Comparison of ENCODE assay signal across 25 cellular contexts in genomic region chr10:98411166-98411565, GRCh38.
"Had no signal": no experiment of that assay in that cellular context is flagged by ENCODE, and none has a peak within 500 bp of the region (broad histone marks: within the 10 kb centered on the region; RNA-seq: fewer than 3 reads in every experiment).

No MANE protein-coding gene starts in this region.

- H3K27ac ChIP-seq: brain microvascular endothelial cell, dorsolateral prefrontal cortex, VCaP had no signal

- ATAC-seq: activated CD4-positive, CD25-positive, alpha-beta regulatory T cell treated with anti-CD3 and anti-CD28 coated beads, Interleukin-2, amount 50 U/mL, for 24 hours; activated CD8-positive, alpha-beta memory T cell treated with anti-CD3 and anti-CD28 coated beads, Interleukin-2, amount 10 ng/mL, durations not matched to agents 7 days and 5 days; activated CD8-positive, alpha-beta T cell treated with anti-CD3 and anti-CD28 coated beads for 36 hours; effector memory CD8-positive, alpha-beta T cell; esophagus mucosa; mucosa of descending colon; stimulated activated naive CD8-positive, alpha-beta T cell treated with anti-CD3 and anti-CD28 coated beads, Interleukin-15, Interleukin-2, amounts not matched to agents 100 U/mL and 50 U/mL, for 24 hours; T-cell had no signal

- DNase-seq: activated CD4-positive, alpha-beta T cell treated with anti-CD3 and anti-CD28 coated beads, Interleukin-2, amount 10 ng/mL, durations not matched to agents 7 days and 5 days; activated CD8-positive, alpha-beta memory T cell treated with anti-CD3 and anti-CD28 coated beads, Interleukin-2, amount 10 ng/mL, durations not matched to agents 7 days and 5 days; activated CD8-positive, alpha-beta T cell treated with anti-CD3 and anti-CD28 coated beads for 36 hours; activated gamma-delta T cell; aorta; brain microvascular endothelial cell; central memory CD4-positive, alpha-beta T cell; dorsolateral prefrontal cortex; effector memory CD8-positive, alpha-beta T cell; foreskin melanocyte; glutamatergic neuron; hippocampal formation; mucosa of descending colon; nephron progenitor cell; occipital lobe; stimulated activated CD4-positive, alpha-beta T cell treated with anti-CD3 and anti-CD28 coated beads, Interleukin-4, amount 100 ng/mL, for 24 hours; stimulated activated naive CD8-positive, alpha-beta T cell treated with anti-CD3 and anti-CD28 coated beads, Interleukin-15, Interleukin-2, amounts not matched to agents 100 U/mL and 50 U/mL, for 24 hours; T-cell had no signal

- H3K9me3 Mint-ChIP-seq: activated CD4-positive, alpha-beta T cell treated with anti-CD3 and anti-CD28 coated beads, Interleukin-2, amount 10 ng/mL, durations not matched to agents 7 days and 5 days; activated CD8-positive, alpha-beta T cell treated with anti-CD3 and anti-CD28 coated beads for 36 hours; activated naive CD4-positive, alpha-beta T cell treated with anti-CD3 and anti-CD28 coated beads, Interleukin-2, amount 50 U/mL, for 24 hours; activated T-helper 1 cell treated with anti-CD3 and anti-CD28 coated beads, Interleukin-12 subunit alpha, Interleukin-12 subunit beta, Interleukin-2, Interleukin-4 antibody, amounts not matched to agents 30 ng/mL and 10 ng/mL and 1 ng/mL, durations not matched to agents 14 hours and 24 hours and 36 hours; effector memory CD8-positive, alpha-beta T cell; memory B cell; nephron progenitor cell; T-cell; T-helper 2 cell treated with Interferon-gamma antibody and Interleukin-4, amounts not matched to agents 5 μg/mL and 100 μg/mL, for 36 hours had no signal

- H3K9me3 ChIP-seq: mucosa of descending colon had no signal

- H3K27ac Mint-ChIP-seq: activated CD4-positive, alpha-beta T cell treated with anti-CD3 and anti-CD28 coated beads, Interleukin-2, amount 10 ng/mL, durations not matched to agents 7 days and 5 days; activated CD8-positive, alpha-beta memory T cell treated with anti-CD3 and anti-CD28 coated beads, Interleukin-2, amount 10 ng/mL, durations not matched to agents 7 days and 5 days; activated CD8-positive, alpha-beta T cell treated with anti-CD3 and anti-CD28 coated beads for 36 hours; activated naive CD4-positive, alpha-beta T cell treated with anti-CD3 and anti-CD28 coated beads, Interleukin-2, amount 50 U/mL, for 24 hours; activated T-helper 1 cell treated with anti-CD3 and anti-CD28 coated beads, Interleukin-12 subunit alpha, Interleukin-12 subunit beta, Interleukin-2, Interleukin-4 antibody, amounts not matched to agents 30 ng/mL and 10 ng/mL and 1 ng/mL, durations not matched to agents 14 hours and 24 hours and 36 hours; memory B cell; nephron progenitor cell; T-helper 2 cell treated with Interferon-gamma antibody and Interleukin-4, amounts not matched to agents 5 μg/mL and 100 μg/mL, for 36 hours had no signal

- H3K27me3 Mint-ChIP-seq: activated CD4-positive, alpha-beta T cell treated with anti-CD3 and anti-CD28 coated beads, Interleukin-2, amount 10 ng/mL, durations not matched to agents 7 days and 5 days; activated CD8-positive, alpha-beta memory T cell treated with anti-CD3 and anti-CD28 coated beads, Interleukin-2, amount 10 ng/mL, durations not matched to agents 7 days and 5 days; activated CD8-positive, alpha-beta T cell treated with anti-CD3 and anti-CD28 coated beads for 36 hours; activated naive CD4-positive, alpha-beta T cell treated with anti-CD3 and anti-CD28 coated beads, Interleukin-2, amount 50 U/mL, for 24 hours; effector memory CD8-positive, alpha-beta T cell; T-cell had no signal

- H3K4me3 Mint-ChIP-seq: activated CD4-positive, alpha-beta T cell treated with anti-CD3 and anti-CD28 coated beads, Interleukin-2, amount 10 ng/mL, durations not matched to agents 7 days and 5 days; activated CD8-positive, alpha-beta memory T cell treated with anti-CD3 and anti-CD28 coated beads, Interleukin-2, amount 10 ng/mL, durations not matched to agents 7 days and 5 days; activated CD8-positive, alpha-beta T cell treated with anti-CD3 and anti-CD28 coated beads for 36 hours; activated naive CD4-positive, alpha-beta T cell treated with anti-CD3 and anti-CD28 coated beads, Interleukin-2, amount 50 U/mL, for 24 hours; activated T-helper 1 cell treated with anti-CD3 and anti-CD28 coated beads, Interleukin-12 subunit alpha, Interleukin-12 subunit beta, Interleukin-2, Interleukin-4 antibody, amounts not matched to agents 30 ng/mL and 10 ng/mL and 1 ng/mL, durations not matched to agents 14 hours and 24 hours and 36 hours; effector memory CD8-positive, alpha-beta T cell; memory B cell; nephron progenitor cell; T-cell; T-helper 2 cell treated with Interferon-gamma antibody and Interleukin-4, amounts not matched to agents 5 μg/mL and 100 μg/mL, for 36 hours had no signal

- H3K36me3 ChIP-seq: brain microvascular endothelial cell had no signal

- H3K4me3 ChIP-seq: dorsolateral prefrontal cortex, mucosa of descending colon had no signal

- H3K36me3 Mint-ChIP-seq: activated CD8-positive, alpha-beta memory T cell treated with anti-CD3 and anti-CD28 coated beads, Interleukin-2, amount 10 ng/mL, durations not matched to agents 7 days and 5 days; activated naive CD4-positive, alpha-beta T cell treated with anti-CD3 and anti-CD28 coated beads, Interleukin-2, amount 50 U/mL, for 24 hours; memory B cell had no signal

- H3K27me3 ChIP-seq: brain microvascular endothelial cell, dorsolateral prefrontal cortex had no signal
